In the genomic region with DNA sequence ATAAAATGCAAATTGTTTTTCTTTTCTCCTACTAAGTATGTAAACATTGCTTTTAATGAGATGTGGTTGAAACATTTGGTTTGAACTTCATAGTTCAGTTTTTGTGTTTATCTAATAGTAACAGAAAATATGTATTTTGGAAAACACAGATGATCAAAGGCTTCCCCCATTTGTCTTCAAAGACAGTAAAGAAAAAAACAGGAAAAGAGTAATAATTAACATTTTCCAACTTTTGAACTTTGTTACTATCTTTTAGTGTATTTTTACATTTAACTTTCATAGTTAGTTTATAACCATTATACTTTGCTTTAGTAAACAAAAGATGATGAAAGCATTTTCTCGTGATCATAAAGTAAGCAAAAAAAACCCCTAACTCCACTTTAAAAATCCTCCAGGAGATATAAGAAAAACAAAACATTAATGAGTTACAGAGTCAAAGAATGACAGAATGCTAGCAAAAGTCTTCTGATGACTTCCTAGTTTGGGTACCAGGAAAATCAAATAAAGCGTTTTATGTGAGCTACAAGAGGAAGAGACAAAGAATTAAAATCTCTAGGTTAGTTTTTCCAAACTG, we compare ENCODE assay signal across 1 cellular context.
TF ChIP-seq lines count a peak whose summit lies in the region.

No MANE protein-coding gene starts in this region.

TF ChIP-seq in HepG2, 621 proteins besides CTCF, POLR2A, EP300 and RAD21 (continues in another document):
- TF ChIP-seq KLF11 (CRISPR knock-in tag; IDR thresholded peaks at IDR 0.05) (no peak), PHF20 (CRISPR knock-in tag; IDR thresholded peaks at IDR 0.05) (no peak), PAX8 (CRISPR knock-in tag; IDR thresholded peaks at IDR 0.05; ENCODE audit: borderline replicate concordance) (no peak), SMAD1 (CRISPR knock-in tag; IDR thresholded peaks at IDR 0.05; ENCODE audit: borderline replicate concordance, low read depth) (no peak), CCDC6 (CRISPR knock-in tag; IDR thresholded peaks at IDR 0.05) (no peak), ZFP37 (CRISPR knock-in tag; IDR thresholded peaks at IDR 0.05; ENCODE audit: borderline replicate concordance) (no peak), MEIS2 (CRISPR knock-in tag; IDR thresholded peaks at IDR 0.05) (no peak), DPF2 (CRISPR knock-in tag; IDR thresholded peaks at IDR 0.05; ENCODE audit: borderline replicate concordance, low read depth) (no peak), RELA (CRISPR knock-in tag; IDR thresholded peaks at IDR 0.05) (no peak), ZNF772 (CRISPR knock-in tag; IDR thresholded peaks at IDR 0.05) (no peak), ZNF563 (CRISPR knock-in tag; IDR thresholded peaks at IDR 0.05) (no peak), ZNF160 (CRISPR knock-in tag; IDR thresholded peaks at IDR 0.05) (no peak), TEAD3 (CRISPR knock-in tag; optimal IDR thresholded peaks at IDR 0.05; ENCODE audit: borderline replicate concordance) (no peak), ZNF775 (CRISPR knock-in tag; IDR thresholded peaks at IDR 0.05; ENCODE audit: borderline replicate concordance) (no peak), ZNF878 (CRISPR knock-in tag; IDR thresholded peaks at IDR 0.05) (no peak), ELF4 (CRISPR knock-in tag; IDR thresholded peaks at IDR 0.05; ENCODE audit: borderline replicate concordance) (no peak), EEA1 (CRISPR knock-in tag; IDR thresholded peaks at IDR 0.05; ENCODE audit: borderline replicate concordance) (no peak), TGIF2 (CRISPR knock-in tag; IDR thresholded peaks at IDR 0.05) (no peak), CBX2 (IDR thresholded peaks at IDR 0.05; ENCODE audit: low read depth, low read length) (no peak), CBX2 (CRISPR knock-in tag; IDR thresholded peaks at IDR 0.05; ENCODE audit: low read depth) (no peak), RFX5 (IDR thresholded peaks at IDR 0.05; ENCODE audit: low read depth, low read length) (no peak), SOX6 (IDR thresholded peaks at IDR 0.05) (no peak), SOX6 (CRISPR knock-in tag; IDR thresholded peaks at IDR 0.05) (no peak), PLRG1 (conservative IDR thresholded peaks at IDR 0.05) (no peak), YEATS2 (CRISPR knock-in tag; IDR thresholded peaks at IDR 0.05; ENCODE audit: borderline replicate concordance) (no peak), E2F5 (CRISPR knock-in tag; conservative IDR thresholded peaks at IDR 0.05) (no peak), CEBPG (CRISPR knock-in tag; IDR thresholded peaks at IDR 0.05) (no peak), TBP (CRISPR knock-in tag; IDR thresholded peaks at IDR 0.05) (no peak), GTF2F1 (IDR thresholded peaks at IDR 0.05; ENCODE audit: low read length) (no peak), ZFP41 (CRISPR knock-in tag; IDR thresholded peaks at IDR 0.05; ENCODE audit: borderline replicate concordance) (no peak), ZNF749 (CRISPR knock-in tag; IDR thresholded peaks at IDR 0.05; ENCODE audit: borderline replicate concordance) (no peak), ZNF574 (CRISPR knock-in tag; IDR thresholded peaks at IDR 0.05) (no peak), CREM (IDR thresholded peaks at IDR 0.05) (peak; percentile 72), CREM (CRISPR knock-in tag; IDR thresholded peaks at IDR 0.05) (no peak), TCF7 (IDR thresholded peaks at IDR 0.05; ENCODE audit: low read depth) (peak; percentile 66; the same call in 1 of the 2 replicates), TCF12 (IDR thresholded peaks at IDR 0.05) (no peak), TCF12 (CRISPR knock-in tag; IDR thresholded peaks at IDR 0.05) (no peak)
- TF ChIP-seq, protein P1, sequence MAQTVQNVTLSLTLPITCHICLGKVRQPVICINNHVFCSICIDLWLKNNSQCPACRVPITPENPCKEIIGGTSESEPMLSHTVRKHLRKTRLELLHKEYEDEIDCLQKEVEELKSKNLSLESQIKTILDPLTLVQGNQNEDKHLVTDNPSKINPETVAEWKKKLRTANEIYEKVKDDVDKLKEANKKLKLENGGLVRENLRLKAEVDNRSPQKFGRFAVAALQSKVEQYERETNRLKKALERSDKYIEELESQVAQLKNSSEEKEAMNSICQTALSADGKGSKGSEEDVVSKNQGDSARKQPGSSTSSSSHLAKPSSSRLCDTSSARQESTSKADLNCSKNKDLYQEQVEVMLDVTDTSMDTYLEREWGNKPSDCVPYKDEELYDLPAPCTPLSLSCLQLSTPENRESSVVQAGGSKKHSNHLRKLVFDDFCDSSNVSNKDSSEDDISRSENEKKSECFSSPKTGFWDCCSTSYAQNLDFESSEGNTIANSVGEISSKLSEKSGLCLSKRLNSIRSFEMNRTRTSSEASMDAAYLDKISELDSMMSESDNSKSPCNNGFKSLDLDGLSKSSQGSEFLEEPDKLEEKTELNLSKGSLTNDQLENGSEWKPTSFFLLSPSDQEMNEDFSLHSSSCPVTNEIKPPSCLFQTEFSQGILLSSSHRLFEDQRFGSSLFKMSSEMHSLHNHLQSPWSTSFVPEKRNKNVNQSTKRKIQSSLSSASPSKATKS (CRISPR knock-in tag; IDR thresholded peaks at IDR 0.05), result no peak
- TF ChIP-seq, protein P2, sequence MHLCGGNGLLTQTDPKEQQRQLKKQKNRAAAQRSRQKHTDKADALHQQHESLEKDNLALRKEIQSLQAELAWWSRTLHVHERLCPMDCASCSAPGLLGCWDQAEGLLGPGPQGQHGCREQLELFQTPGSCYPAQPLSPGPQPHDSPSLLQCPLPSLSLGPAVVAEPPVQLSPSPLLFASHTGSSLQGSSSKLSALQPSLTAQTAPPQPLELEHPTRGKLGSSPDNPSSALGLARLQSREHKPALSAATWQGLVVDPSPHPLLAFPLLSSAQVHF (CRISPR knock-in tag; IDR thresholded peaks at IDR 0.05), result no peak
- TF ChIP-seq, protein P3, sequence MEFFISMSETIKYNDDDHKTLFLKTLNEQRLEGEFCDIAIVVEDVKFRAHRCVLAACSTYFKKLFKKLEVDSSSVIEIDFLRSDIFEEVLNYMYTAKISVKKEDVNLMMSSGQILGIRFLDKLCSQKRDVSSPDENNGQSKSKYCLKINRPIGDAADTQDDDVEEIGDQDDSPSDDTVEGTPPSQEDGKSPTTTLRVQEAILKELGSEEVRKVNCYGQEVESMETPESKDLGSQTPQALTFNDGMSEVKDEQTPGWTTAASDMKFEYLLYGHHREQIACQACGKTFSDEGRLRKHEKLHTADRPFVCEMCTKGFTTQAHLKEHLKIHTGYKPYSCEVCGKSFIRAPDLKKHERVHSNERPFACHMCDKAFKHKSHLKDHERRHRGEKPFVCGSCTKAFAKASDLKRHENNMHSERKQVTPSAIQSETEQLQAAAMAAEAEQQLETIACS (CRISPR knock-in tag; IDR thresholded peaks at IDR 0.05), result no peak
- TF ChIP-seq, protein P4, sequence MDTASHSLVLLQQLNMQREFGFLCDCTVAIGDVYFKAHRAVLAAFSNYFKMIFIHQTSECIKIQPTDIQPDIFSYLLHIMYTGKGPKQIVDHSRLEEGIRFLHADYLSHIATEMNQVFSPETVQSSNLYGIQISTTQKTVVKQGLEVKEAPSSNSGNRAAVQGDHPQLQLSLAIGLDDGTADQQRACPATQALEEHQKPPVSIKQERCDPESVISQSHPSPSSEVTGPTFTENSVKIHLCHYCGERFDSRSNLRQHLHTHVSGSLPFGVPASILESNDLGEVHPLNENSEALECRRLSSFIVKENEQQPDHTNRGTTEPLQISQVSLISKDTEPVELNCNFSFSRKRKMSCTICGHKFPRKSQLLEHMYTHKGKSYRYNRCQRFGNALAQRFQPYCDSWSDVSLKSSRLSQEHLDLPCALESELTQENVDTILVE (CRISPR knock-in tag; IDR thresholded peaks at IDR 0.05), result no peak
- TF ChIP-seq, protein P5, sequence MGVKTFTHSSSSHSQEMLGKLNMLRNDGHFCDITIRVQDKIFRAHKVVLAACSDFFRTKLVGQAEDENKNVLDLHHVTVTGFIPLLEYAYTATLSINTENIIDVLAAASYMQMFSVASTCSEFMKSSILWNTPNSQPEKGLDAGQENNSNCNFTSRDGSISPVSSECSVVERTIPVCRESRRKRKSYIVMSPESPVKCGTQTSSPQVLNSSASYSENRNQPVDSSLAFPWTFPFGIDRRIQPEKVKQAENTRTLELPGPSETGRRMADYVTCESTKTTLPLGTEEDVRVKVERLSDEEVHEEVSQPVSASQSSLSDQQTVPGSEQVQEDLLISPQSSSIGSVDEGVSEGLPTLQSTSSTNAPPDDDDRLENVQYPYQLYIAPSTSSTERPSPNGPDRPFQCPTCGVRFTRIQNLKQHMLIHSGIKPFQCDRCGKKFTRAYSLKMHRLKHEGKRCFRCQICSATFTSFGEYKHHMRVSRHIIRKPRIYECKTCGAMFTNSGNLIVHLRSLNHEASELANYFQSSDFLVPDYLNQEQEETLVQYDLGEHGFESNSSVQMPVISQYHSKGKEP (CRISPR knock-in tag; IDR thresholded peaks at IDR 0.05), result no peak
- TF ChIP-seq, protein P6, sequence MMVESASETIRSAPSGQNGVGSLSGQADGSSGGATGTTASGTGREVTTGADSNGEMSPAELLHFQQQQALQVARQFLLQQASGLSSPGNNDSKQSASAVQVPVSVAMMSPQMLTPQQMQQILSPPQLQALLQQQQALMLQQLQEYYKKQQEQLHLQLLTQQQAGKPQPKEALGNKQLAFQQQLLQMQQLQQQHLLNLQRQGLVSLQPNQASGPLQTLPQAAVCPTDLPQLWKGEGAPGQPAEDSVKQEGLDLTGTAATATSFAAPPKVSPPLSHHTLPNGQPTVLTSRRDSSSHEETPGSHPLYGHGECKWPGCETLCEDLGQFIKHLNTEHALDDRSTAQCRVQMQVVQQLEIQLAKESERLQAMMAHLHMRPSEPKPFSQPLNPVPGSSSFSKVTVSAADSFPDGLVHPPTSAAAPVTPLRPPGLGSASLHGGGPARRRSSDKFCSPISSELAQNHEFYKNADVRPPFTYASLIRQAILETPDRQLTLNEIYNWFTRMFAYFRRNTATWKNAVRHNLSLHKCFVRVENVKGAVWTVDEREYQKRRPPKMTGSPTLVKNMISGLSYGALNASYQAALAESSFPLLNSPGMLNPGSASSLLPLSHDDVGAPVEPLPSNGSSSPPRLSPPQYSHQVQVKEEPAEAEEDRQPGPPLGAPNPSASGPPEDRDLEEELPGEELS (CRISPR knock-in tag; IDR thresholded peaks at IDR 0.05), result 0 out of 2 replicates have a peak, but pooled peaks have one; percentile 15
- TF ChIP-seq, protein P7, sequence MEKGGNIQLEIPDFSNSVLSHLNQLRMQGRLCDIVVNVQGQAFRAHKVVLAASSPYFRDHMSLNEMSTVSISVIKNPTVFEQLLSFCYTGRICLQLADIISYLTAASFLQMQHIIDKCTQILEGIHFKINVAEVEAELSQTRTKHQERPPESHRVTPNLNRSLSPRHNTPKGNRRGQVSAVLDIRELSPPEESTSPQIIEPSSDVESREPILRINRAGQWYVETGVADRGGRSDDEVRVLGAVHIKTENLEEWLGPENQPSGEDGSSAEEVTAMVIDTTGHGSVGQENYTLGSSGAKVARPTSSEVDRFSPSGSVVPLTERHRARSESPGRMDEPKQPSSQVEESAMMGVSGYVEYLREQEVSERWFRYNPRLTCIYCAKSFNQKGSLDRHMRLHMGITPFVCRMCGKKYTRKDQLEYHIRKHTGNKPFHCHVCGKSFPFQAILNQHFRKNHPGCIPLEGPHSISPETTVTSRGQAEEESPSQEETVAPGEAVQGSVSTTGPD (CRISPR knock-in tag; IDR thresholded peaks at IDR 0.05), result no peak
- TF ChIP-seq, protein P8, sequence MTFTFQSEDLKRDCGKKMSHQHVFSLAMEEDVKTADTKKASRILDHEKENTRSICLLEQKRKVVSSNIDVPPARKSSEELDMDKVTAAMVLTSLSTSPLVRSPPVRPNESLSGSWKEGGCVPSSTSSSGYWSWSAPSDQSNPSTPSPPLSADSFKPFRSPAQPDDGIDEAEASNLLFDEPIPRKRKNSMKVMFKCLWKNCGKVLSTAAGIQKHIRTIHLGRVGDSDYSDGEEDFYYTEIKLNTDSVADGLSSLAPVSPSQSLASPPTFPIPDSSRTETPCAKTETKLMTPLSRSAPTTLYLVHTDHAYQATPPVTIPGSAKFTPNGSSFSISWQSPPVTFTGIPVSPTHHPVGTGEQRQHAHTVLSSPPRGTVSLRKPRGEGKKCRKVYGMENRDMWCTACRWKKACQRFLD (CRISPR knock-in tag; IDR thresholded peaks at IDR 0.05; ENCODE audit: borderline replicate concordance), result no peak
